Comparison of ENCODE assay signal across 14 cellular contexts in the genomic region with DNA sequence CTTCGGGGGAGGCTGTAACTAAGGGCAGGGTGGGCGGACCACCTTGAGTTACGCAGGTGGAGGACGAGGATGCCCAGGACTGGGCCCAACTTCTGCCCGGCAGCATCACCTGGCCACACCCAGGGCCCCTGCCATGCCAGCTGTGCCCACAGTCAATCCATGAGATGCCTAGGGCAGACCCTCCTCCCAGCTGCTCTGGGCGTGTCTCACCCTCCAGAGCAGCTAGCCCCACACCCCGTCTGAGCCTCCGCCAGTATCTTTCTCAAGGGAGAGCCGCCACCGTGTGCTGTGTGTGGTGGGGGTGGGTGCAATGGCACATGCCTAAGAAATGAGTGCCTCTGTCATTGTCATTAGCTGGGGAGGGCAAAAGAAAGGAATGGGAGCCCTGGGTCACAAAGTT. TPM values are rescaled to one million over a fixed set of nuclear protein-coding genes. Genes with fewer than 3 reads are reported as not detected.
DNase-seq lines count a peak whose midpoint lies in the region; ATAC-seq and TF ChIP-seq lines count a peak whose summit lies in the region.
"Had no signal": no experiment of that assay in that cellular context is flagged by ENCODE, and none has a peak within 500 bp of the region (broad histone marks: within the 10 kb centered on the region; RNA-seq: fewer than 3 reads in every experiment).

No MANE protein-coding gene starts in this region.

- WGBS in esophagus muscularis mucosa = 92% methylated on average over 6 of the region's 10 CpGs

- intact Hi-C loops in esophagus muscularis mucosa (cut with DNase I) = loop anchor here (10.0 kb wide), 1 partner anchor 66 kb away; no protein-coding TSS in a partner anchor

- peak overlapping the region in 3 of 4 donors; percentile 52 to 76 (median 75) for H3K27ac ChIP-seq in esophagus muscularis mucosa (replicated peaks in 1 of 4)
- H3K27ac ChIP-seq in skin epidermis = peak overlapping the region in 12 of 21 experiments; percentile 2 to 84 (median 50)
- H3K27ac ChIP-seq: SK-N-MC had no signal

- no peak for TF ChIP-seq POLR2A in esophagus muscularis mucosa (IDR thresholded peaks at IDR 0.05; ENCODE audit: low read depth)

- no peak overlapping the region for H3K4me3 ChIP-seq in esophagus muscularis mucosa
- H3K4me3 ChIP-seq in skin epidermis = no peak overlapping the region
- H3K4me3 ChIP-seq: lung, SK-N-MC had no signal

- no peaks in the 10 kb centered on the region for H3K36me3 ChIP-seq in esophagus muscularis mucosa

- TF ChIP-seq CTCF in esophagus muscularis mucosa (IDR thresholded peaks at IDR 0.05) = no peak

- DNase-seq in EH (ENCODE audit: low read depth) = peak; percentile 67
- DNase-seq in NCI-H2171 treated with DMSO at 0.1 percent for 48 hours (lab: John Stamatoyannopoulos, UW) = peak; percentile 86
- no peak for DNase-seq in esophagus muscularis mucosa (ENCODE audit: extremely low spot score)
- DNase-seq in NAMALWA (ENCODE audit: low spot score) = no peak
- DNase-seq in GOT3 (lab: John Stamatoyannopoulos, UW) = no peak
- DNase-seq: activated CD4-positive, alpha-beta memory T cell treated with anti-CD3 and anti-CD28 coated beads for 36 hours; MM.1S; nephron progenitor cell; retina had no signal

- no peaks in the 10 kb centered on the region for H3K9me3 ChIP-seq in esophagus muscularis mucosa

- no peak for TF ChIP-seq EP300 in esophagus muscularis mucosa (IDR thresholded peaks at IDR 0.05)

- no peaks in the 10 kb centered on the region for H3K27me3 ChIP-seq in esophagus muscularis mucosa

- ATAC-seq in HG02588 (IDR thresholded peaks at IDR 0.05; ENCODE audit: unreplicated experiment) = no peak
- ATAC-seq: stimulated activated effector memory CD8-positive, alpha-beta T cell treated with anti-CD3 and anti-CD28 coated beads, Interleukin-12 subunit alpha, Interleukin-12 subunit beta, amount 100 ng/mL, for 72 hours had no signal

- peaks cover 24 to 63% (median 46%) of the 10 kb centered on the region in 4 donors for H3K4me1 ChIP-seq in esophagus muscularis mucosa

RNA-seq across cellular contexts. Expression of a gene that starts 18.0 kb away (rescaled TPM):
- total RNA-seq in esophagus muscularis mucosa = 10 to 100 TPM; 17.4 to 62.2 (median 38.5) TPM

Comparison
In these comparisons a context has a peak if more than half of its experiments do, and no peak if none do; other contexts are left out.
1. DNase-seq: peak in EH (single experiment) and NCI-H2171 treated with DMSO at 0.1 percent for 48 hours (single experiment); none in esophagus muscularis mucosa (single experiment), NAMALWA (single experiment) and GOT3 (single experiment).